ENCODE assay signal across 1 cellular context in the genomic region with DNA sequence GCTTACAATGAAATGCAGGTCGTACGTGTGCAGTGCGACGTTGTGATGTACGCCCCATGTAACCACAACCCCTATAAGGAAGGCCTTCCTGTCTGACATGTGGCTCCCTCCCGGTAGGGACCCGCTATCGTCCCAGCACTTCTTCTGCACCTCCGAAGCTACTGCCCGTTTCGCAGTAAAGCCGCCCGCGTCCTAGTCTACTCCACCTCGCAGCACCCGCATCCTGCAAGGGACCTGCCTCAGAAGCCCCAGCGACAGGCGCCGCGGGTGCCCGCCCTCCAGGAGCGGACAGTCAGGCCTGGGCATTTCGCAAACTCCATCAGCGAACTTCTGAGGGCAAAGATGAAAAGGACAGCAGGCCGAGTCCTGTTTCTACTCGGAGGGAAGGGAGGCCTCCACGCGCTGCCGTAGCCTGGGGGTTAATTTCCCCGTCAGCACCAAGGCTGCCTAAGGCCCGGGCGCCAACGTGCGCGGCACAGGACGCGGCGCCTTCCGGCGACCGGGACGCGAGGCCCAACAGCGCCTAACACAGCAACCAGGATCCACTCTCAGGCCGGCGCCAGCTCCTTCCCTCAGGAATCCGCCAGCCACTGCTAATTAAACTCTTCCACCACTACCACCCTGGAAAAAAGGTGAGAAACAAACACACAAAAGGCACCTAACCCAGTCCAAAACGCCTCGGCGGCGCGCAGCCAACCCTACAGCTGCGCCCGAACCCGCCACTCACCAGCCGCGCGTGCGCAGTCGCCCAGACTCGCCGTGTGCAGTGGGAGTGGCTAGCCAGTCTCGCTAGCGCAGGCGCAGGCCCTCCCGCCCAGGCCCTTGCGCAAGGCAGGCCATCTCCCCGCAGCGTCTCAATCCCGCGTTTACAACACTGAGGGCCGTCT.
A peak's percentile ranks its signal among the peaks of the same experiment; 100 is the strongest.
TF ChIP-seq lines count a peak whose summit lies in the region.

A gene with protein sequence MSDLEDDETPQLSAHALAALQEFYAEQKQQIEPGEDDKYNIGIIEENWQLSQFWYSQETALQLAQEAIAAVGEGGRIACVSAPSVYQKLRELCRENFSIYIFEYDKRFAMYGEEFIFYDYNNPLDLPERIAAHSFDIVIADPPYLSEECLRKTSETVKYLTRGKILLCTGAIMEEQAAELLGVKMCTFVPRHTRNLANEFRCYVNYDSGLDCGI (minus strand): TSS at position 768 of the 887 bp plus-strand sequence. CDS start 16,363 bp downstream, outside the sequence.

TF ChIP-seq in WTC11, 78 proteins besides CTCF, POLR2A, EP300 and RAD21 (continued from another document):
- TF ChIP-seq ZNF138 (CRISPR knock-in tag; conservative IDR thresholded peaks at IDR 0.05): no peak
- peak; percentile 37; the same call in 1 of the 2 replicates for TF ChIP-seq PRDM15 (CRISPR knock-in tag; IDR thresholded peaks at IDR 0.05)
- 0 out of 2 replicates have a peak, but pooled peaks have one; percentile 60 for TF ChIP-seq E2F5 (CRISPR knock-in tag; IDR thresholded peaks at IDR 0.05)
- TF ChIP-seq ZNF121 (CRISPR knock-in tag; IDR thresholded peaks at IDR 0.05): no peak
- TF ChIP-seq NR1H2 (CRISPR knock-in tag; IDR thresholded peaks at IDR 0.05): no peak
- TF ChIP-seq, protein P1, sequence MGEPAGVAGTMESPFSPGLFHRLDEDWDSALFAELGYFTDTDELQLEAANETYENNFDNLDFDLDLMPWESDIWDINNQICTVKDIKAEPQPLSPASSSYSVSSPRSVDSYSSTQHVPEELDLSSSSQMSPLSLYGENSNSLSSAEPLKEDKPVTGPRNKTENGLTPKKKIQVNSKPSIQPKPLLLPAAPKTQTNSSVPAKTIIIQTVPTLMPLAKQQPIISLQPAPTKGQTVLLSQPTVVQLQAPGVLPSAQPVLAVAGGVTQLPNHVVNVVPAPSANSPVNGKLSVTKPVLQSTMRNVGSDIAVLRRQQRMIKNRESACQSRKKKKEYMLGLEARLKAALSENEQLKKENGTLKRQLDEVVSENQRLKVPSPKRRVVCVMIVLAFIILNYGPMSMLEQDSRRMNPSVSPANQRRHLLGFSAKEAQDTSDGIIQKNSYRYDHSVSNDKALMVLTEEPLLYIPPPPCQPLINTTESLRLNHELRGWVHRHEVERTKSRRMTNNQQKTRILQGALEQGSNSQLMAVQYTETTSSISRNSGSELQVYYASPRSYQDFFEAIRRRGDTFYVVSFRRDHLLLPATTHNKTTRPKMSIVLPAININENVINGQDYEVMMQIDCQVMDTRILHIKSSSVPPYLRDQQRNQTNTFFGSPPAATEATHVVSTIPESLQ (CRISPR knock-in tag; IDR thresholded peaks at IDR 0.05): no peak
- no peak for TF ChIP-seq KAT7 (CRISPR knock-in tag; IDR thresholded peaks at IDR 0.05; ENCODE audit: borderline replicate concordance)
- TF ChIP-seq, protein P2, sequence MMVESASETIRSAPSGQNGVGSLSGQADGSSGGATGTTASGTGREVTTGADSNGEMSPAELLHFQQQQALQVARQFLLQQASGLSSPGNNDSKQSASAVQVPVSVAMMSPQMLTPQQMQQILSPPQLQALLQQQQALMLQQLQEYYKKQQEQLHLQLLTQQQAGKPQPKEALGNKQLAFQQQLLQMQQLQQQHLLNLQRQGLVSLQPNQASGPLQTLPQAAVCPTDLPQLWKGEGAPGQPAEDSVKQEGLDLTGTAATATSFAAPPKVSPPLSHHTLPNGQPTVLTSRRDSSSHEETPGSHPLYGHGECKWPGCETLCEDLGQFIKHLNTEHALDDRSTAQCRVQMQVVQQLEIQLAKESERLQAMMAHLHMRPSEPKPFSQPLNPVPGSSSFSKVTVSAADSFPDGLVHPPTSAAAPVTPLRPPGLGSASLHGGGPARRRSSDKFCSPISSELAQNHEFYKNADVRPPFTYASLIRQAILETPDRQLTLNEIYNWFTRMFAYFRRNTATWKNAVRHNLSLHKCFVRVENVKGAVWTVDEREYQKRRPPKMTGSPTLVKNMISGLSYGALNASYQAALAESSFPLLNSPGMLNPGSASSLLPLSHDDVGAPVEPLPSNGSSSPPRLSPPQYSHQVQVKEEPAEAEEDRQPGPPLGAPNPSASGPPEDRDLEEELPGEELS (CRISPR knock-in tag; IDR thresholded peaks at IDR 0.05): peak; percentile 82; the same call in 1 of the 2 replicates
- TF ChIP-seq ZNF396 (CRISPR knock-in tag; IDR thresholded peaks at IDR 0.05; ENCODE audit: borderline replicate concordance): no peak
- peak; percentile 67; the same call in 1 of the 2 replicates for TF ChIP-seq FOXP1 (CRISPR knock-in tag; IDR thresholded peaks at IDR 0.05; ENCODE audit: borderline replicate concordance)
- TF ChIP-seq, protein P3, sequence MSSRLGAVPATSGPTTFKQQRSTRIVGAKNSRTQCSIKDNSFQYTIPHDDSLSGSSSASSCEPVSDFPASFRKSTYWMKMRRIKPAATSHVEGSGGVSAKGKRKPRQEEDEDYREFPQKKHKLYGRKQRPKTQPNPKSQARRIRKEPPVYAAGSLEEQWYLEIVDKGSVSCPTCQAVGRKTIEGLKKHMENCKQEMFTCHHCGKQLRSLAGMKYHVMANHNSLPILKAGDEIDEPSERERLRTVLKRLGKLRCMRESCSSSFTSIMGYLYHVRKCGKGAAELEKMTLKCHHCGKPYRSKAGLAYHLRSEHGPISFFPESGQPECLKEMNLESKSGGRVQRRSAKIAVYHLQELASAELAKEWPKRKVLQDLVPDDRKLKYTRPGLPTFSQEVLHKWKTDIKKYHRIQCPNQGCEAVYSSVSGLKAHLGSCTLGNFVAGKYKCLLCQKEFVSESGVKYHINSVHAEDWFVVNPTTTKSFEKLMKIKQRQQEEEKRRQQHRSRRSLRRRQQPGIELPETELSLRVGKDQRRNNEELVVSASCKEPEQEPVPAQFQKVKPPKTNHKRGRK (CRISPR knock-in tag; IDR thresholded peaks at IDR 0.05; ENCODE audit: borderline replicate concordance): no peak
- no peak for TF ChIP-seq PRRX2 (CRISPR knock-in tag; IDR thresholded peaks at IDR 0.05)
- no peak for TF ChIP-seq CREB1 (CRISPR knock-in tag; IDR thresholded peaks at IDR 0.05)
- no peak for TF ChIP-seq E2F4 (CRISPR knock-in tag; IDR thresholded peaks at IDR 0.05; ENCODE audit: borderline replicate concordance, low read depth)
